In genomic region chr2:204950695-204951094, GRCh38 we compare ENCODE assay signal across 18 cellular contexts.
A peak's percentile ranks its signal among the peaks of the same experiment; 100 is the strongest.
DNase-seq lines count a peak whose midpoint lies in the region; TF ChIP-seq lines count a peak whose summit lies in the region.
"Had no signal": no experiment of that assay in that cellular context is flagged by ENCODE, and none has a peak within 500 bp of the region (broad histone marks: within the 10 kb centered on the region; RNA-seq: fewer than 3 reads in every experiment).

No MANE protein-coding gene starts in this region.

- H3K4me1 ChIP-seq in SK-N-SH (ENCODE audit: control insufficient read depth in 1 of 2, insufficient read depth in 2 of 2, low read depth in 1 of 2, low read length in 1 of 2) (peaks cover 0 to 11% of the 10 kb centered on the region in 2 experiments; a peak in 1 of 4 replicates), smooth muscle cell (ENCODE audit: low read depth) (no peaks in the 10 kb centered on the region)
- H3K4me1 ChIP-seq: lower lobe of right lung, upper lobe of right lung had no signal

- no peaks in the 10 kb centered on the region for H4K20me1 ChIP-seq in SK-N-SH (ENCODE audit: insufficient read depth)
- no peaks in the 10 kb centered on the region for H4K20me1 ChIP-seq in smooth muscle cell (ENCODE audit: low read depth)

- H3K36me3 ChIP-seq in SK-N-SH (replicated peaks in 1 of 2; ENCODE audit: control insufficient read depth in 1 of 2, insufficient read depth in 2 of 2, low read length in 1 of 2): no peaks in the 10 kb centered on the region
- H3K36me3 ChIP-seq in smooth muscle cell (ENCODE audit: low read depth): no peaks in the 10 kb centered on the region
- H3K36me3 ChIP-seq: lower lobe of right lung, sigmoid colon, SJCRH30, upper lobe of right lung had no signal

- CTCF ChIA-PET in SK-N-SH (lab: Yijun Ruan, JAX): no interaction called here

- H3K9me2 ChIP-seq in SK-N-SH: no peaks in the 10 kb centered on the region

- H3K4me2 ChIP-seq in SK-N-SH (peak overlapping the region; percentile 18; the same call in 1 of the 2 replicates), smooth muscle cell (peak overlapping the region; percentile 24)

- DNase-seq in GM03348 (ENCODE audit: low spot score) (peak; percentile 47), SK-N-SH (no peak), fibroblast of the aortic adventitia (ENCODE audit: low read depth) (peak; percentile 6), smooth muscle cell (lab: John Stamatoyannopoulos, UW; ENCODE audit: unreplicated experiment) (no peak), substantia nigra (lab: John Stamatoyannopoulos, UW) (no peak), foreskin melanocyte (no peak)
- DNase-seq in NK-92 treated with Interleukin-12 subunit alpha and Interleukin-12 subunit beta, amount 100 ng/mL, for 24 hours (lab: John Stamatoyannopoulos, UW): no peak
- DNase-seq: activated CD4-positive, alpha-beta T cell treated with anti-CD3 and anti-CD28 coated beads, Interleukin-2, amount 50 U/mL, for 1 hour; activated T-cell treated with anti-CD3 and anti-CD28 coated beads, Interleukin-2, amount 50 U/mL, for 24 hours; CD4-positive, alpha-beta T cell; lower lobe of right lung; NCI-H1048; NCI-H2171 treated with DMSO at 0.1 percent for 48 hours; sigmoid colon; SJCRH30; stimulated activated naive B cell treated with anti-CD40 and anti-IgM and Interleukin-4, amounts not matched to agents 10 μg/mL and 1 μg/mL and 100 μg/mL, for 72 hours; upper lobe of right lung had no signal

- H3K27ac ChIP-seq in SK-N-SH (ENCODE audit: low read depth in 2 of 2, low read length in 1 of 2) (no peak overlapping the region; a peak in 1 of 4 replicates), smooth muscle cell (ENCODE audit: low read depth) (no peak overlapping the region), substantia nigra (ENCODE audit: low read depth, low read length, poor library complexity, severe bottlenecking) (no peak overlapping the region)
- H3K27ac ChIP-seq: lower lobe of right lung, sigmoid colon, SJCRH30, upper lobe of right lung had no signal

- H3K79me2 ChIP-seq in SK-N-SH (ENCODE audit: insufficient read depth): no peaks in the 10 kb centered on the region
- no peaks in the 10 kb centered on the region for H3K79me2 ChIP-seq in smooth muscle cell (ENCODE audit: low read depth)

- 91% methylated on average over 1 of the region's 1 CpG for WGBS in SK-N-SH (ENCODE audit: low lambda C conversion rate)
- 58% methylated on average over 1 of the region's 1 CpG for WGBS in smooth muscle cell (ENCODE audit: low lambda C conversion rate)

- no peaks in the 10 kb centered on the region for H3K9me3 ChIP-seq in SK-N-SH
- no peaks in the 10 kb centered on the region for H3K9me3 ChIP-seq in smooth muscle cell (replicated peaks; ENCODE audit: low read depth)
- H3K9me3 ChIP-seq: lower lobe of right lung, sigmoid colon, upper lobe of right lung had no signal

- H3K9ac ChIP-seq in SK-N-SH (no peak overlapping the region), smooth muscle cell (ENCODE audit: low read depth) (no peak overlapping the region)

- H2AFZ ChIP-seq in SK-N-SH (ENCODE audit: low read depth) (no peak overlapping the region), smooth muscle cell (ENCODE audit: low read depth) (no peak overlapping the region)

- H3K4me3 ChIP-seq in SK-N-SH (ENCODE audit: low read depth in 2 of 2, low read length in 1 of 2) (no peak overlapping the region), fibroblast of the aortic adventitia (ENCODE audit: low read depth, low read length) (no peak overlapping the region), smooth muscle cell (no peak overlapping the region)
- H3K4me3 ChIP-seq: GM12878, lower lobe of right lung, sigmoid colon, SJCRH30, upper lobe of right lung had no signal

- TF ChIP-seq EP300 in SK-N-SH (IDR thresholded peaks at IDR 0.05; ENCODE audit: borderline replicate concordance in 1 of 2, low read depth in 1 of 2, low read length in 1 of 2): no peak

- no peaks in the 10 kb centered on the region for H3K27me3 ChIP-seq in SK-N-SH (ENCODE audit: insufficient read depth)
- no peaks in the 10 kb centered on the region for H3K27me3 ChIP-seq in smooth muscle cell (ENCODE audit: low read depth)
- H3K27me3 ChIP-seq: sigmoid colon, SJCRH30, upper lobe of right lung had no signal

- no peak for TF ChIP-seq CTCF in SK-N-SH (IDR thresholded peaks at IDR 0.05)
- TF ChIP-seq CTCF in fibroblast of the aortic adventitia (IDR thresholded peaks at IDR 0.05; ENCODE audit: insufficient read depth, low read length): no peak
- no peak for TF ChIP-seq CTCF in smooth muscle cell (IDR thresholded peaks at IDR 0.05; ENCODE audit: borderline replicate concordance, insufficient read depth, poor library complexity, severe bottlenecking)

- TF ChIP-seq RAD21 in SK-N-SH (IDR thresholded peaks at IDR 0.05; ENCODE audit: low read length): no peak

- POLR2A ChIA-PET in SK-N-SH (lab: Yijun Ruan, JAX): no interaction called here

- H3F3A ChIP-seq in SK-N-SH (replicated peaks; ENCODE audit: insufficient read depth) (peaks cover 4% of the 10 kb centered on the region), smooth muscle cell (ENCODE audit: low read depth) (no peaks in the 10 kb centered on the region)

TF ChIP-seq in SK-N-SH, 30 proteins besides CTCF, POLR2A, EP300 and RAD21:
- TF ChIP-seq SIN3A (IDR thresholded peaks at IDR 0.05; ENCODE audit: borderline replicate concordance, low read depth, low read length) (no peak), TEAD4 (IDR thresholded peaks at IDR 0.05; ENCODE audit: borderline replicate concordance, insufficient read depth) (peak; percentile 20; the same call in 1 of the 2 replicates), FOSL2 (IDR thresholded peaks at IDR 0.05; ENCODE audit: borderline replicate concordance, low read depth) (peak; percentile 2; the same call in 1 of the 2 replicates), PBX3 (IDR thresholded peaks at IDR 0.05) (no peak)

Comparison
In these comparisons a context has a peak if more than half of its experiments do, and no peak if none do; other contexts are left out.
1. DNase-seq: peak in GM03348 (single experiment) and fibroblast of the aortic adventitia (single experiment); none in SK-N-SH (single experiment), smooth muscle cell (single experiment), NK-92 treated with Interleukin-12 subunit alpha and Interleukin-12 subunit beta, amount 100 ng/mL, for 24 hours (single experiment), substantia nigra (0 of 49) and foreskin melanocyte (single experiment).